In genomic region chr20:41138527-41139226, GRCh38 we compare ENCODE assay signal across 8 cellular contexts. TPM values are rescaled to one million over a fixed set of nuclear protein-coding genes. Genes with fewer than 3 reads are reported as not detected.
DNase-seq lines count a peak whose midpoint lies in the region; FAIRE-seq and TF ChIP-seq lines count a peak whose summit lies in the region.

No MANE protein-coding gene starts in this region.

- TF ChIP-seq CTCF in SU-DHL-6 (IDR thresholded peaks at IDR 0.05; ENCODE audit: insufficient read depth, low read length, poor library complexity, severe bottlenecking), result no peak

- H4K20me1 ChIP-seq in SU-DHL-6 (ENCODE audit: low read depth, low read length), result no peaks in the 10 kb centered on the region; the same call in 1 of the 2 replicates

- H3K4me1 ChIP-seq in mucosa of rectum (ENCODE audit: control insufficient read depth in 2 of 2, insufficient read depth in 2 of 2, low read length in 2 of 2), result peaks cover 22 to 32% of the 10 kb centered on the region in 2 donors

- H3K79me2 ChIP-seq in SU-DHL-6 (ENCODE audit: insufficient read depth, low read length), result peaks cover 53% of the 10 kb centered on the region

- H3F3A ChIP-seq in SU-DHL-6 (ENCODE audit: insufficient read depth), result 0 out of 2 replicates have a peak, but pooled peaks cover 5% of the 10 kb centered on the region

- H3K27ac ChIP-seq in SU-DHL-6 (ENCODE audit: low read depth, low read length) (peak overlapping the region; percentile 50), mucosa of rectum (ENCODE audit: low read depth in 2 of 2, low read length in 2 of 2) (peak overlapping the region; percentile 75 to 95)

- no peaks in the 10 kb centered on the region for H3K27me3 ChIP-seq in SU-DHL-6 (ENCODE audit: low read length)
- no peaks in the 10 kb centered on the region for H3K27me3 ChIP-seq in mucosa of rectum (ENCODE audit: control insufficient read depth in 2 of 2, insufficient read depth in 2 of 2, low read length in 2 of 2)

- TF ChIP-seq POLR2A in GM12892 (IDR thresholded peaks at IDR 0.05; ENCODE audit: low read depth, low read length), result no peak; the same call in 1 of the 2 replicates

- H3K36me3 ChIP-seq in SU-DHL-6 (ENCODE audit: low read length) (no peaks in the 10 kb centered on the region), mucosa of rectum (ENCODE audit: control insufficient read depth in 2 of 2, insufficient read depth in 2 of 2, low read length in 2 of 2) (no peaks in the 10 kb centered on the region)

- no peak for DNase-seq in GM12892 (ENCODE audit: insufficient read length)
- DNase-seq in ecto neural progenitor cell (ENCODE audit: low spot score), result peak; percentile 54
- no peak for DNase-seq in NCI-H774 (lab: John Stamatoyannopoulos, UW)
- no peak for DNase-seq in frontal cortex (ENCODE audit: low spot score in 2 of 2)
- no peak for DNase-seq in NCI-H2081 treated with DMSO at 0.1 percent for 48 hours (lab: John Stamatoyannopoulos, UW)
- DNase-seq in SK-N-DZ (ENCODE audit: low spot score), result no peak

- H3K4me2 ChIP-seq in SU-DHL-6 (ENCODE audit: low read depth, low read length, poor library complexity, severe bottlenecking), result peak overlapping the region; percentile 75

- peak; percentile 36 for FAIRE-seq in GM12892 (lab: Jason Lieb, UNC)
- no peak for FAIRE-seq in frontal cortex (lab: Jason Lieb, UNC)

- H2AFZ ChIP-seq in SU-DHL-6 (ENCODE audit: low read depth, low read length, severe bottlenecking), result no peak overlapping the region

- H3K9ac ChIP-seq in SU-DHL-6 (ENCODE audit: low read length) (peak overlapping the region; percentile 80), mucosa of rectum (ENCODE audit: low read depth in 1 of 2, low read length in 2 of 2) (peak overlapping the region; percentile 70 to 80)

- H3K9me3 ChIP-seq in SU-DHL-6 (ENCODE audit: insufficient read depth, low read length), result no peaks in the 10 kb centered on the region
- H3K9me3 ChIP-seq in mucosa of rectum (ENCODE audit: control insufficient read depth in 2 of 2, low read length in 2 of 2), result no peaks in the 10 kb centered on the region

- H3K4me3 ChIP-seq in SU-DHL-6 (ENCODE audit: insufficient read depth, low read length, poor library complexity, severe bottlenecking) (no peak overlapping the region), mucosa of rectum (ENCODE audit: low read length in 2 of 2) (peak overlapping the region; percentile 75 to 83)

- H3K9me2 ChIP-seq in SU-DHL-6 (replicated peaks; ENCODE audit: insufficient read depth, low read length), result no peaks in the 10 kb centered on the region

RNA-seq across cellular contexts. Expression of gene PLCG1, which starts 1.3 kb away (rescaled TPM):
- polyA plus RNA-seq in GM12892 (2012; ENCODE audit: missing spikeins), result 73.2 TPM
- 91.3 TPM for total RNA-seq in frontal cortex
- polyA plus RNA-seq in SK-N-DZ (2014; cell fraction: cytosol; rRNA removed), result 137 and 176 TPM in 2 replicates
- 1,191 and 1,360 TPM in 2 replicates for polyA plus RNA-seq in SK-N-DZ (2014; cell fraction: nucleus; rRNA removed)
